ENCODE assay signal across 31 cellular contexts in the genomic region with DNA sequence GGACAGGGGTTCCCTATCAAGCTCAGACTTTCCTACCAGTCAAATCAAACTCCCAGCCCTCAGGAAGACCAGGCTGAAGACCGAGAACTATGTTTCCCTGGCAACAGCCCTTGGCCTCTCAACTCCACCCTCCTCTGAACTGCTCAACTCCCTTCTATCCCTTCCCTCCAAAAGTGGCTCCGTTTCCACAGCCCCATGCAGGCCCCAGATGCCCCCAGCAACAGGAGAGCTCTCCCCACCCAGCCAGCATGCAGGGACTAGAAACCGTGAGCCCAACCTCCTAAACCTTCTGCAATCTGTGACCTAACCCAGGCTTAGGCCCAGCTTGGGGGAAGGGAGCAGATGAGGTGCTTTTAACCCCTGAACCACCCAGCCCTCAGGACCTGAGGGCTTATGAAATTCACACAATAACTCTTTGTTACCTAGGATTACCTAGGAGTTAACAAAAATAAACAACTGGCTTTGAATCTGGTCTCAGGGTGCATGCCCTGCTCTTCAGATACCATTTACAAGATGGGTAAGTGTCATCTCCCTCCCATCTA.
DNase-seq lines count a peak whose midpoint lies in the region; ATAC-seq, FAIRE-seq and TF ChIP-seq lines count a peak whose summit lies in the region.
"Had no signal": no experiment of that assay in that cellular context is flagged by ENCODE, and none has a peak within 500 bp of the region (broad histone marks: within the 10 kb centered on the region; RNA-seq: fewer than 3 reads in every experiment).

No MANE protein-coding gene starts in this region.

- H3K36me3 ChIP-seq in mammary epithelial cell (ENCODE audit: insufficient read depth, low read length): no peaks in the 10 kb centered on the region
- H3K36me3 ChIP-seq in pancreas: peaks cover 0 to 3% (median 0%) of the 10 kb centered on the region in 3 donors
- H3K36me3 ChIP-seq: ascending aorta, uterus had no signal

- no peak overlapping the region for H3K27ac Mint-ChIP-seq in MCF 10A (ENCODE audit: low read depth, unreplicated experiment)
- H3K27ac Mint-ChIP-seq: activated CD4-positive, alpha-beta memory T cell treated with anti-CD3 and anti-CD28 coated beads for 36 hours; activated naive CD8-positive, alpha-beta T cell; activated T-helper 2 cell treated with anti-CD3 and anti-CD28 coated beads, Interferon-gamma antibody, Interleukin-2, Interleukin-4, amounts not matched to agents 10 μg/mL and 5 μg/mL and 100 μg/mL, durations not matched to agents 14 hours and 24 hours and 36 hours had no signal

- no peak overlapping the region for H3K9ac ChIP-seq in mammary epithelial cell (ENCODE audit: insufficient read depth, low read length)

- H3K36me3 Mint-ChIP-seq in MCF 10A (ENCODE audit: insufficient read depth, unreplicated experiment): peaks cover 26% of the 10 kb centered on the region
- H3K36me3 Mint-ChIP-seq: activated CD4-positive, alpha-beta memory T cell treated with anti-CD3 and anti-CD28 coated beads for 36 hours; activated naive CD8-positive, alpha-beta T cell; CD8-positive, alpha-beta memory T cell had no signal

- no peak for FAIRE-seq in pancreas (lab: Jason Lieb, UNC)
- FAIRE-seq: A204.1, endometrium, GM12878 had no signal

- no peaks in the 10 kb centered on the region for H3K9me3 ChIP-seq in mammary epithelial cell (replicated peaks; ENCODE audit: insufficient read depth, low read length)
- H3K9me3 ChIP-seq in pancreas: no peaks in the 10 kb centered on the region
- H3K9me3 ChIP-seq: ascending aorta, uterus had no signal

- CTCF ChIA-PET in mammary epithelial cell (lab: Charles Lee; ENCODE audit: low non-redundant PET): no interaction called here
- CTCF ChIA-PET in MCF 10A (lab: Yijun Ruan, JAX): interaction anchor here (0.6 to 0.8 kb wide), 4 partner anchors 18 to 1944 kb away, joined by 3 to 4 read pairs (median 4); no protein-coding TSS in a partner anchor

- TF ChIP-seq CTCF in mammary epithelial cell (conservative IDR thresholded peaks at IDR 0.05 in 1 of 2, IDR thresholded peaks at IDR 0.05 in 1 of 2; ENCODE audit: extremely low read depth in 1 of 2, insufficient read depth in 1 of 2, low read depth in 1 of 2, low read length in 2 of 2): no peak
- no peak for TF ChIP-seq CTCF in MCF 10A (IDR thresholded peaks at IDR 0.05; ENCODE audit: unreplicated experiment)
- no peak for TF ChIP-seq CTCF in epithelial cell of esophagus (IDR thresholded peaks at IDR 0.05; ENCODE audit: insufficient read depth, low read depth, low read length, missing control alignments)
- no peak for TF ChIP-seq CTCF in pancreas (IDR thresholded peaks at IDR 0.05)

- peaks cover 9% of the 10 kb centered on the region for H3K4me1 Mint-ChIP-seq in MCF 10A (ENCODE audit: insufficient read depth, unreplicated experiment)
- H3K4me1 Mint-ChIP-seq: CD8-positive, alpha-beta memory T cell had no signal

- no peaks in the 10 kb centered on the region for H3K79me2 ChIP-seq in mammary epithelial cell (ENCODE audit: insufficient read depth, low read length)

- DNase-seq in mammary epithelial cell (peak; percentile 55), MCF 10A (ENCODE audit: unreplicated experiment) (no peak), epithelial cell of esophagus (ENCODE audit: low read depth) (peak; percentile 35), pancreas (no peak), NCI-H446 (lab: John Stamatoyannopoulos, UW) (no peak), Right ventricle myocardium inferior (ENCODE audit: missing footprints) (no peak)
- no peak for DNase-seq in activated CD4-positive, alpha-beta T cell treated with anti-CD3 and anti-CD28 coated beads, Interleukin-2, amount 50 U/mL, for 4 hours
- DNase-seq: activated CD4-positive, alpha-beta memory T cell treated with anti-CD3 and anti-CD28 coated beads for 36 hours; AML-193; CD8-positive, alpha-beta memory T cell; central memory CD4-positive, alpha-beta T cell; dermis blood vessel endothelial cell; DMS 273 treated with DMSO at 0.1 percent for 48 hours; EL; NCI-H1105 treated with DMSO at 0.1 percent for 48 hours; NCI-H2029 treated with DMSO at 0.1 percent for 48 hours; NCI-H226; NCI-H748 treated with DMSO at 0.1 percent for 48 hours; occipital lobe; stimulated activated CD4-positive, alpha-beta T cell treated with anti-CD3 and anti-CD28 coated beads, Interleukin-2, amount 100 ng/mL, for 24 hours; uterus had no signal

- ATAC-seq in pancreas (peak in 2 of 4 donors; percentile 9 to 18), HG03432 (IDR thresholded peaks at IDR 0.05; ENCODE audit: unreplicated experiment) (no peak), Right ventricle myocardium inferior (no peak)
- ATAC-seq: activated CD4-positive, CD25-positive, alpha-beta regulatory T cell treated with anti-CD3 and anti-CD28 coated beads, Interleukin-2, amount 50 U/mL, for 24 hours; GM12878; left lobe of liver had no signal

- dilution Hi-C loops in mammary epithelial cell (cut with HindIII; ENCODE audit: low sequenced_read_pairs): no loop called here

- H3K4me3 ChIP-seq in mammary epithelial cell (replicated peaks in 1 of 3; ENCODE audit: insufficient read depth in 1 of 3, low read depth in 2 of 3, low read length in 3 of 3) (no peak overlapping the region), epithelial cell of esophagus (ENCODE audit: low read length) (no peak overlapping the region), pancreas (no peak overlapping the region)
- H3K4me3 ChIP-seq: ascending aorta, GM12878, uterus had no signal

- in situ Hi-C loops in mammary epithelial cell (cut with MboI; ENCODE audit: low sequenced_read_pairs in 2 of 2): no loop called here

- WGBS in mammary epithelial cell (ENCODE audit: low coverage, missing lambda C conversion rate): 67% methylated on average over 2 of the region's 3 CpGs
- 64 to 75% methylated on average over 3 of the region's 3 CpGs for WGBS in pancreas, 2 donors

- no peaks in the 10 kb centered on the region for H3K27me3 Mint-ChIP-seq in MCF 10A (ENCODE audit: insufficient read depth, unreplicated experiment)
- H3K27me3 Mint-ChIP-seq: activated naive CD8-positive, alpha-beta T cell had no signal

- intact Hi-C loops in mammary epithelial cell (cut with micrococcal nuclease): no loop called here
- intact Hi-C loops in MCF 10A (cut with micrococcal nuclease): no loop called here
- intact Hi-C loops in pancreas (cut with DNase I): no loop called here
- intact Hi-C loops in Right ventricle myocardium inferior (cut with DNase I): no loop called here

- no peak overlapping the region for H3K4me2 ChIP-seq in mammary epithelial cell (ENCODE audit: insufficient read depth, low read depth, low read length)

- no peaks in the 10 kb centered on the region for H3K27me3 ChIP-seq in mammary epithelial cell (ENCODE audit: insufficient read depth, low read length)
- H3K27me3 ChIP-seq in pancreas: no peaks in the 10 kb centered on the region
- H3K27me3 ChIP-seq: ascending aorta, uterus had no signal

- POLR2A ChIA-PET in MCF 10A (lab: Yijun Ruan, JAX): interaction anchor here (0.6 to 1.2 kb wide), 2 partner anchors 84 to 280 kb away, joined by 3 read pairs; no protein-coding TSS in a partner anchor

- no peak overlapping the region for H2AFZ ChIP-seq in mammary epithelial cell (ENCODE audit: low read depth, low read length)

- H3K9me3 Mint-ChIP-seq in MCF 10A (ENCODE audit: unreplicated experiment): peaks cover 5% of the 10 kb centered on the region
- H3K9me3 Mint-ChIP-seq: activated CD4-positive, alpha-beta memory T cell treated with anti-CD3 and anti-CD28 coated beads for 36 hours; activated T-helper 2 cell treated with anti-CD3 and anti-CD28 coated beads, Interferon-gamma antibody, Interleukin-2, Interleukin-4, amounts not matched to agents 10 μg/mL and 5 μg/mL and 100 μg/mL, durations not matched to agents 14 hours and 24 hours and 36 hours; CD8-positive, alpha-beta memory T cell had no signal

- no peaks in the 10 kb centered on the region for H4K20me1 ChIP-seq in mammary epithelial cell (ENCODE audit: insufficient read depth, low read length)

- BruUV-seq in mammary epithelial cell (replicated peaks; lab: Mats Ljungman, UMichigan) (no TSS peak), MCF 10A (replicated peaks; lab: Mats Ljungman, UMichigan) (no TSS peak)

- H3K27ac ChIP-seq in mammary epithelial cell (ENCODE audit: insufficient read depth, low read depth, low read length): no peak overlapping the region
- H3K27ac ChIP-seq in pancreas: peak overlapping the region in 3 of 4 donors; percentile 28 to 56 (median 54)
- H3K27ac ChIP-seq: ascending aorta, RWPE1, uterus had no signal

- H3K4me1 ChIP-seq in mammary epithelial cell (ENCODE audit: insufficient read depth, low read length) (peaks cover 13% of the 10 kb centered on the region), pancreas (no peaks in the 10 kb centered on the region)
- H3K4me1 ChIP-seq: ascending aorta, uterus had no signal

- H3K4me3 Mint-ChIP-seq in MCF 10A (ENCODE audit: unreplicated experiment): no peak overlapping the region
- H3K4me3 Mint-ChIP-seq: activated CD4-positive, alpha-beta memory T cell treated with anti-CD3 and anti-CD28 coated beads for 36 hours; activated naive CD8-positive, alpha-beta T cell; CD8-positive, alpha-beta memory T cell had no signal

Comparison
In these comparisons a context has a peak if more than half of its experiments do, and no peak if none do; other contexts are left out.
1. DNase-seq: peak in mammary epithelial cell (single experiment) and epithelial cell of esophagus (single experiment); none in MCF 10A (single experiment), pancreas (0 of 6), activated CD4-positive, alpha-beta T cell treated with anti-CD3 and anti-CD28 coated beads, Interleukin-2, amount 50 U/mL, for 4 hours (0 of 2), NCI-H446 (0 of 2) and Right ventricle myocardium inferior (single experiment).